ENCODE assay signal across 18 cellular contexts in genomic region chr5:1417586-1418225, GRCh38. TPM values are rescaled to one million over a fixed set of nuclear protein-coding genes. Genes with fewer than 3 reads are reported as not detected.
DNase-seq lines count a peak whose midpoint lies in the region; ATAC-seq, FAIRE-seq and TF ChIP-seq lines count a peak whose summit lies in the region.
"Had no signal": no experiment of that assay in that cellular context is flagged by ENCODE, and none has a peak within 500 bp of the region (broad histone marks: within the 10 kb centered on the region; RNA-seq: fewer than 3 reads in every experiment).

No MANE protein-coding gene starts in this region.

- no peak overlapping the region for H3K23ac ChIP-seq in H1 (ENCODE audit: insufficient read length)

- H3K27ac Mint-ChIP-seq in CD14-positive monocyte: no peak overlapping the region

- no peak overlapping the region for H3K9ac ChIP-seq in H1 (replicated peaks in 1 of 4; ENCODE audit: extremely low read depth in 1 of 4, low read depth in 3 of 4, low read length in 3 of 4)

- FAIRE-seq in H1 (lab: Jason Lieb, UNC): no peak
- FAIRE-seq: H54 had no signal

- H3K4me1 ChIP-seq in H1 (replicated peaks in 1 of 4; ENCODE audit: control insufficient read depth in 3 of 4, insufficient read depth in 4 of 4, low read length in 3 of 4): peaks cover 0 to 10% (median 4%) of the 10 kb centered on the region in 4 experiments; a peak in 5 of 7 replicates
- H3K4me1 ChIP-seq: Caco-2 had no signal

- no peak overlapping the region for H2AK5ac ChIP-seq in H1 (ENCODE audit: low read depth, low read length)

- TF ChIP-seq CTCF in CD14-positive monocyte (IDR thresholded peaks at IDR 0.05) (no peak), H1 (IDR thresholded peaks at IDR 0.05; ENCODE audit: control extremely low read depth in 1 of 3, insufficient read depth in 1 of 3, low read depth in 1 of 3, low read length in 3 of 3) (no peak)

- no peak overlapping the region for H2BK15ac ChIP-seq in H1 (ENCODE audit: low read length)

- H4K20me1 ChIP-seq in H1 (replicated peaks in 1 of 2; ENCODE audit: control insufficient read depth in 1 of 2, insufficient read depth in 2 of 2, low read length in 2 of 2): peaks cover 0 to 8% of the 10 kb centered on the region in 2 experiments

- no peak overlapping the region for H3K14ac ChIP-seq in H1 (ENCODE audit: insufficient read length)

- H3K9me3 ChIP-seq in MG63 (peaks cover 3% of the 10 kb centered on the region; the same call in 1 of the 2 replicates), H1 (ENCODE audit: insufficient read depth in 2 of 2, low read depth in 1 of 2, low read length in 1 of 2) (peaks cover 3 to 13% of the 10 kb centered on the region in 2 experiments; a peak in 2 of 4 replicates)
- H3K9me3 ChIP-seq: Caco-2 had no signal

- no peak overlapping the region for H3K27ac ChIP-seq in H1 (ENCODE audit: low read depth, low read length)
- H3K27ac ChIP-seq: SK-N-MC had no signal

- no peak overlapping the region for H3K18ac ChIP-seq in H1 (ENCODE audit: extremely low read depth, low read length)

- peaks cover 20% of the 10 kb centered on the region for H3K27me3 ChIP-seq in MG63
- H3K27me3 ChIP-seq in H1 (replicated peaks in 1 of 4; ENCODE audit: control insufficient read depth in 3 of 4, extremely low read depth in 1 of 4, insufficient read depth in 3 of 4, low read length in 3 of 4): no peaks in the 10 kb centered on the region

- H3K4me3 ChIP-seq in MG63: no peak overlapping the region
- H3K4me3 ChIP-seq in H1 (ENCODE audit: extremely low read depth in 1 of 4, insufficient read depth in 2 of 4, low read depth in 3 of 4, low read length in 4 of 4): no peak overlapping the region
- H3K4me3 ChIP-seq: SK-N-MC had no signal

- H3K36me3 ChIP-seq in MG63 (no peaks in the 10 kb centered on the region), H1 (ENCODE audit: control insufficient read depth in 2 of 4, insufficient read depth in 4 of 4, low read length in 3 of 4) (no peaks in the 10 kb centered on the region)

- peaks cover 1 to 10% (median 2%) of the 10 kb centered on the region in 3 donors for H3K27me3 Mint-ChIP-seq in CD14-positive monocyte (ENCODE audit: low read depth in 3 of 3)

- H3K79me1 ChIP-seq in H1 (ENCODE audit: low read depth, low read length): no peaks in the 10 kb centered on the region

- H3K4me3 Mint-ChIP-seq in CD14-positive monocyte: no peak overlapping the region

- no peak overlapping the region for H4K5ac ChIP-seq in H1 (ENCODE audit: insufficient read length, low read depth, low read length)

- no peak overlapping the region for H3K4me2 ChIP-seq in H1 (ENCODE audit: insufficient read depth in 1 of 2, low read depth in 2 of 2, low read length in 2 of 2)

- intact Hi-C loops in CD14-positive monocyte (cut with micrococcal nuclease): no loop called here
- intact Hi-C loops in posterior vena cava (cut with DNase I): no loop called here

- POLR2A ChIA-PET in H1 (lab: Charles Lee; ENCODE audit: partially characterized antibody): no interaction called here

- CTCF ChIA-PET in H1 (lab: Charles Lee; ENCODE audit: partially characterized antibody): interaction anchor here (0.5 to 1.5 kb wide), 6 partner anchors 9 to 686 kb away, joined by 3 to 7 read pairs (median 3); no protein-coding TSS in a partner anchor

- peaks cover 0 to 8% (median 3%) of the 10 kb centered on the region in 7 donors for H3K9me3 Mint-ChIP-seq in CD14-positive monocyte

- ATAC-seq in HG03469 (IDR thresholded peaks at IDR 0.05; ENCODE audit: unreplicated experiment): no peak
- ATAC-seq in HG03432 (IDR thresholded peaks at IDR 0.05; ENCODE audit: unreplicated experiment): no peak

- WGBS in H1 (ENCODE audit: extremely low coverage in 1 of 2, insufficient coverage in 1 of 2, insufficient read length in 1 of 2, insufficient replicate concordance in 2 of 2, low coverage in 1 of 2, low lambda C conversion rate in 2 of 2, missing lambda C conversion rate in 1 of 2), 2 experiments: 88% methylated on average over 6 of the region's 6 CpGs; no CpG with 5 or more reads in 1 of the 2 experiments

- no peak for TF ChIP-seq EP300 in H1 (IDR thresholded peaks at IDR 0.05; ENCODE audit: borderline replicate concordance in 1 of 2, low read depth in 2 of 2, low read length in 2 of 2)

- TF ChIP-seq RAD21 in H1 (IDR thresholded peaks at IDR 0.05 in 1 of 2, conservative IDR thresholded peaks at IDR 0.05 in 1 of 2; ENCODE audit: low read depth in 2 of 2, low read length in 2 of 2): no peak

- H2BK120ac ChIP-seq in H1 (replicated peaks; ENCODE audit: low read depth, low read length): no peak overlapping the region

- peak overlapping the region; percentile 5 for H4K8ac ChIP-seq in H1 (ENCODE audit: extremely low read depth, insufficient read depth, low read length)

- no peak overlapping the region for H3K56ac ChIP-seq in H1 (replicated peaks; ENCODE audit: insufficient read length, low read depth, low read length)

- no peaks in the 10 kb centered on the region for H3K4me1 Mint-ChIP-seq in CD14-positive monocyte

- no peak overlapping the region for H3K4ac ChIP-seq in H1 (replicated peaks; ENCODE audit: insufficient read length, low read depth, low read length)

- no peaks in the 10 kb centered on the region for H3K36me3 Mint-ChIP-seq in CD14-positive monocyte

- TF ChIP-seq POLR2A in H1 (IDR thresholded peaks at IDR 0.05; ENCODE audit: control extremely low read depth in 1 of 2, low read depth in 2 of 2, low read length in 2 of 2): no peak

- peaks cover 10% of the 10 kb centered on the region; the same call in 1 of the 2 replicates for H3K23me2 ChIP-seq in H1 (ENCODE audit: low read depth, low read length)

- no peak overlapping the region for H2BK12ac ChIP-seq in H1 (ENCODE audit: low read depth, low read length)

- no peak overlapping the region for H2BK20ac ChIP-seq in H1 (ENCODE audit: low read length)

- H2BK5ac ChIP-seq in H1 (ENCODE audit: low read depth, low read length): no peak overlapping the region

- no peaks in the 10 kb centered on the region for H3K79me2 ChIP-seq in H1 (ENCODE audit: control insufficient read depth in 1 of 2, insufficient read depth in 2 of 2, low read length in 2 of 2)

- H2AFZ ChIP-seq in H1 (ENCODE audit: low read length): no peak overlapping the region

- no peak overlapping the region for H4K91ac ChIP-seq in H1 (replicated peaks; ENCODE audit: insufficient read length, low read length)

- peak; percentile 36 for DNase-seq in CD14-positive monocyte (ENCODE audit: low spot score)
- DNase-seq in MG63: peak; percentile 1
- DNase-seq in H1 (ENCODE audit: low read depth in 1 of 2, low spot score in 2 of 2): no peak
- peak; percentile 59 for DNase-seq in posterior vena cava (ENCODE audit: low spot score)
- no peak for DNase-seq in HUDEP-2 (lab: John Stamatoyannopoulos, UW; ENCODE audit: unreplicated experiment in 76 of 76)
- DNase-seq: ACHN, AML-193, Caco-2, DMS153, NCI-H1930, NCI-H2171, NCI-H446 had no signal

TF ChIP-seq in H1, 55 proteins besides CTCF, POLR2A, EP300 and RAD21:
- TF ChIP-seq E2F6 (IDR thresholded peaks at IDR 0.05) (no peak), SRF (IDR thresholded peaks at IDR 0.05; ENCODE audit: low read depth, low read length) (no peak), YY1 (IDR thresholded peaks at IDR 0.05; ENCODE audit: low read depth, low read length) (no peak), RNF2 (IDR thresholded peaks at IDR 0.05; ENCODE audit: borderline replicate concordance, low read depth, low read length, missing control alignments, poor library complexity, severe bottlenecking) (no peak), KDM4A (IDR thresholded peaks at IDR 0.05; ENCODE audit: low read depth, low read length, severe bottlenecking) (no peak), SIN3A (conservative IDR thresholded peaks at IDR 0.05 in 1 of 2, IDR thresholded peaks at IDR 0.05 in 1 of 2; ENCODE audit: low read depth in 1 of 2, low read length in 2 of 2) (no peak), SIRT6 (IDR thresholded peaks at IDR 0.05; ENCODE audit: low read length) (no peak), ATF2 (IDR thresholded peaks at IDR 0.05; ENCODE audit: low read length) (no peak), CREB1 (IDR thresholded peaks at IDR 0.05) (no peak), ATF3 (IDR thresholded peaks at IDR 0.05; ENCODE audit: insufficient read depth, low read depth, low read length) (no peak)

RNA-seq across cellular contexts. Expression of gene SLC6A3, which starts 27.5 kb away (rescaled TPM):
- not detected for polyA plus RNA-seq in CD14-positive monocyte
- total RNA-seq in MG63 (2014; rRNA removed; shearing (Covaris generic); ENCODE audit: low replicate concordance): not detected in 2 replicates
- 0.46 and 0.48 TPM in 2 replicates for total RNA-seq in H1 (2021; fragmentation: NEBNext Ultra II Directional; extraction: Animal tissue kit (Norgen Biotek cat#: 25700))
- 0.86 and 0.91 TPM in 2 replicates for polyA plus RNA-seq in H1 (2011; rRNA removed)
- 0.57 TPM for polyA plus RNA-seq in H1 (2011; cell fraction: cytosol; rRNA removed)
- polyA plus RNA-seq in H1 (2011; cell fraction: nucleus; rRNA removed): 1.9 TPM
- 0.55 to 0.88 TPM (median 0.75 TPM) in 4 replicates for polyA plus RNA-seq in H1 (2012, experiment 1 of 2)
- polyA plus RNA-seq in H1 (2012, experiment 2 of 2): 0.58 TPM
- 0.77 TPM for polyA plus RNA-seq in H1 (2013, experiment 1 of 2)
- polyA plus RNA-seq in H1 (2013, experiment 2 of 2): 0.94 TPM
- polyA minus RNA-seq in H1 (2011; rRNA and poly(A)+ RNA removed): 1.0 and 1.1 TPM in 2 replicates
- 0.44 TPM for polyA minus RNA-seq in H1 (2011; cell fraction: cytosol; rRNA and poly(A)+ RNA removed)
- 0.50 TPM for polyA minus RNA-seq in H1 (2011; cell fraction: nucleus; rRNA and poly(A)+ RNA removed)
- under 1 TPM; 0.10 to 0.19 TPM for total RNA-seq in posterior vena cava
- total RNA-seq: Caco-2, HT1080, LHCN-M2 had no signal

Comparison
In these comparisons a context has a peak if more than half of its experiments do, and no peak if none do; other contexts are left out.
1. DNase-seq: peak in CD14-positive monocyte (single experiment), MG63 (single experiment) and posterior vena cava (single experiment); none in H1 (0 of 2) and HUDEP-2 (0 of 76).